Comparison of ENCODE assay signal across 8 cellular contexts in genomic region chr14:96275182-96276112, GRCh38. TPM values are rescaled to one million over a fixed set of nuclear protein-coding genes. Genes with fewer than 3 reads are reported as not detected.
A peak's percentile ranks its signal among the peaks of the same experiment; 100 is the strongest.
DNase-seq lines count a peak whose midpoint lies in the region; ATAC-seq and TF ChIP-seq lines count a peak whose summit lies in the region.

No MANE protein-coding gene starts in this region.

- H3K9me3 Mint-ChIP-seq in activated CD8-positive, alpha-beta T cell treated with anti-CD3 and anti-CD28 coated beads for 36 hours, result peaks cover 6% of the 10 kb centered on the region

- TF ChIP-seq CTCF in AG04450 (IDR thresholded peaks at IDR 0.05; ENCODE audit: low read depth, low read length) (peak; percentile 98), GM20000 (IDR thresholded peaks at IDR 0.05; ENCODE audit: extremely low read depth, missing control alignments) (peak; percentile 88)
- TF ChIP-seq CTCF in activated CD8-positive, alpha-beta T cell treated with anti-CD3 and anti-CD28 coated beads for 36 hours (IDR thresholded peaks at IDR 0.05), result peak; percentile 96

- intact Hi-C loops in activated CD8-positive, alpha-beta T cell treated with anti-CD3 and anti-CD28 coated beads for 36 hours (cut with micrococcal nuclease), result loop anchor here (2.0 kb wide), 1 partner anchor 175 kb away; no protein-coding TSS in a partner anchor

- H3K36me3 ChIP-seq in mesodermal cell (ENCODE audit: control insufficient read depth, insufficient read depth, low read length), result no peaks in the 10 kb centered on the region

- CTCF ChIA-PET in AG04450 (lab: Charles Lee), result interaction anchor here (0.6 to 13.1 kb wide), 40 partner anchors 10 to 285 kb away, joined by 3 to 218 read pairs (median 4); partner anchors contain the start of genes BDKRB1 and BDKRB2
- CTCF ChIA-PET in activated CD8-positive, alpha-beta T cell treated with anti-CD3 and anti-CD28 coated beads for 36 hours (lab: Charles Lee), result interaction anchor here (0.6 to 6.8 kb wide), 22 partner anchors 10 to 715 kb away, joined by 3 to 75 read pairs (median 4); no protein-coding TSS in a partner anchor

- no peak overlapping the region for H3K27ac Mint-ChIP-seq in activated CD8-positive, alpha-beta T cell treated with anti-CD3 and anti-CD28 coated beads for 36 hours

- peaks cover 11% of the 10 kb centered on the region for H3K4me1 ChIP-seq in mesodermal cell (ENCODE audit: control insufficient read depth, insufficient read depth, low read length, poor library complexity, severe bottlenecking)

- peaks cover 2% of the 10 kb centered on the region for H3K4me1 Mint-ChIP-seq in activated CD8-positive, alpha-beta T cell treated with anti-CD3 and anti-CD28 coated beads for 36 hours (ENCODE audit: low read depth)

- no peaks in the 10 kb centered on the region for H3K27me3 ChIP-seq in AG04450 (ENCODE audit: control insufficient read depth, insufficient read depth, low read length)

- peak; percentile 83 for DNase-seq in AG04450 (ENCODE audit: low read depth, low spot score)
- peak; percentile 76 for DNase-seq in GM20000 (ENCODE audit: low spot score)
- peak; percentile 9 for DNase-seq in NCI-H446 treated with DMSO at 0.1 percent for 48 hours (lab: John Stamatoyannopoulos, UW)
- peak; percentile 78 for DNase-seq in activated CD8-positive, alpha-beta T cell treated with anti-CD3 and anti-CD28 coated beads for 36 hours
- peak; percentile 37 for DNase-seq in effector CD8-positive, alpha-beta T cell (lab: John Stamatoyannopoulos, UW)
- DNase-seq in stimulated activated CD8-positive, alpha-beta memory T cell treated with anti-CD3 and anti-CD28 coated beads, Interleukin-2, amount 100 ng/mL, for 1 hour (ENCODE audit: low read depth in 2 of 2), result peak; percentile 14 to 48

- peak; percentile 60 for ATAC-seq in activated CD8-positive, alpha-beta T cell treated with anti-CD3 and anti-CD28 coated beads for 36 hours
- no peak for ATAC-seq in GM19328 (IDR thresholded peaks at IDR 0.05; ENCODE audit: unreplicated experiment)

- no peak overlapping the region for H3K4me3 ChIP-seq in AG04450 (ENCODE audit: low read depth, low read length)
- no peak overlapping the region for H3K4me3 ChIP-seq in mesodermal cell (ENCODE audit: extremely low read depth, insufficient read depth, low read length, poor library complexity, severe bottlenecking)

- peak overlapping the region; percentile 97 for H3K27ac ChIP-seq in AG04450 (ENCODE audit: low read depth, low read length)
- H3K27ac ChIP-seq in mesodermal cell (ENCODE audit: low read depth, low read length, severe bottlenecking), result peak overlapping the region; percentile 39

- 22 to 26% methylated on average over 11 to 12 of the region's 16 CpGs for WGBS in mesodermal cell (ENCODE audit: insufficient coverage in 2 of 2), 2 experiments

- H3K9me3 ChIP-seq in AG04450 (ENCODE audit: control insufficient read depth, insufficient read depth, low read length), result peaks cover 21% of the 10 kb centered on the region
- peaks cover 28% of the 10 kb centered on the region for H3K9me3 ChIP-seq in mesodermal cell (ENCODE audit: control insufficient read depth, low read length)

- H3K36me3 Mint-ChIP-seq in activated CD8-positive, alpha-beta T cell treated with anti-CD3 and anti-CD28 coated beads for 36 hours (ENCODE audit: low read depth), result no peaks in the 10 kb centered on the region

- H3K4me3 Mint-ChIP-seq in activated CD8-positive, alpha-beta T cell treated with anti-CD3 and anti-CD28 coated beads for 36 hours, result no peak overlapping the region

- POLR2A ChIA-PET in AG04450 (lab: Yijun Ruan, JAX), result interaction anchor here (1.0 to 2.4 kb wide), 6 partner anchors 15 to 71 kb away, joined by 3 to 12 read pairs (median 6); partner anchors contain the start of genes BDKRB1 and BDKRB2
- POLR2A ChIA-PET in activated CD8-positive, alpha-beta T cell treated with anti-CD3 and anti-CD28 coated beads for 36 hours (lab: Charles Lee), result no interaction called here

- H3K27me3 Mint-ChIP-seq in activated CD8-positive, alpha-beta T cell treated with anti-CD3 and anti-CD28 coated beads for 36 hours, result peaks cover 1% of the 10 kb centered on the region

RNA-seq across cellular contexts. Expression of gene BDKRB1, which starts 19.4 kb away (rescaled TPM):
- 160 and 215 TPM in 2 replicates for polyA plus RNA-seq in AG04450 (2011; rRNA removed)
- 155 and 203 TPM in 2 replicates for polyA minus RNA-seq in AG04450 (2011; rRNA and poly(A)+ RNA removed)
- total RNA-seq in activated CD8-positive, alpha-beta T cell treated with anti-CD3 and anti-CD28 coated beads for 36 hours, result not detected
- polyA plus RNA-seq in mesodermal cell (2013, experiment 1 of 2), result 0.44 TPM
- polyA plus RNA-seq in mesodermal cell (2013, experiment 2 of 2), result 0.71 TPM

Comparison
In these comparisons a context has a peak if more than half of its experiments do, and no peak if none do; other contexts are left out.
1. DNase-seq: peak in every context shown above with its lines; median percentile 83 in AG04450; 78 in activated CD8-positive, alpha-beta T cell treated with anti-CD3 and anti-CD28 coated beads for 36 hours; 76 in GM20000; 37 in effector CD8-positive, alpha-beta T cell; 31 in stimulated activated CD8-positive, alpha-beta memory T cell treated with anti-CD3 and anti-CD28 coated beads, Interleukin-2, amount 100 ng/mL, for 1 hour; 9 in NCI-H446 treated with DMSO at 0.1 percent for 48 hours.